Comparison of ENCODE assay signal across 29 cellular contexts in genomic region chr21:28794341-28794970, GRCh38.
A peak's percentile ranks its signal among the peaks of the same experiment; 100 is the strongest.
DNase-seq lines count a peak whose midpoint lies in the region; ATAC-seq, FAIRE-seq and TF ChIP-seq lines count a peak whose summit lies in the region.
"Had no signal": no experiment of that assay in that cellular context is flagged by ENCODE, and none has a peak within 500 bp of the region (broad histone marks: within the 10 kb centered on the region; RNA-seq: fewer than 3 reads in every experiment).

No MANE protein-coding gene starts in this region.

- H3K4me1 Mint-ChIP-seq in stimulated activated memory B cell treated with anti-CD40 and anti-IgM and Interleukin-4, amounts not matched to agents 10 μg/mL and 1 μg/mL and 100 μg/mL, for 72 hours: no peaks in the 10 kb centered on the region
- no peaks in the 10 kb centered on the region for H3K4me1 Mint-ChIP-seq in activated naive CD4-positive, alpha-beta T cell treated with anti-CD3 and anti-CD28 coated beads, Interleukin-2, amount 10 ng/mL, durations not matched to agents 7 days and 5 days

- no peaks in the 10 kb centered on the region for H3K79me1 ChIP-seq in neuronal stem cell (ENCODE audit: low read depth, low read length)

- TF ChIP-seq POLR2A in endothelial cell of umbilical vein (IDR thresholded peaks at IDR 0.05; ENCODE audit: low read depth, low read length): no peak

- no peaks in the 10 kb centered on the region for H4K20me1 ChIP-seq in PC-3 (ENCODE audit: low read length)
- no peaks in the 10 kb centered on the region for H4K20me1 ChIP-seq in endothelial cell of umbilical vein (replicated peaks; ENCODE audit: control insufficient read depth, extremely low read depth, insufficient read depth, low read length)
- H4K20me1 ChIP-seq: BLaER1 had no signal

- no peaks in the 10 kb centered on the region for H3K36me3 Mint-ChIP-seq in stimulated activated memory B cell treated with anti-CD40 and anti-IgM and Interleukin-4, amounts not matched to agents 10 μg/mL and 1 μg/mL and 100 μg/mL, for 72 hours
- H3K36me3 Mint-ChIP-seq in activated naive CD4-positive, alpha-beta T cell treated with anti-CD3 and anti-CD28 coated beads, Interleukin-2, amount 10 ng/mL, durations not matched to agents 7 days and 5 days: peaks cover 4% of the 10 kb centered on the region

- no peak overlapping the region for H3K14ac ChIP-seq in neuronal stem cell (ENCODE audit: low read length)

- H3K79me2 ChIP-seq in PC-3 (ENCODE audit: low read length): no peaks in the 10 kb centered on the region
- H3K79me2 ChIP-seq in endothelial cell of umbilical vein (ENCODE audit: control insufficient read depth, insufficient read depth, low read length): no peaks in the 10 kb centered on the region

- H2BK15ac ChIP-seq in neuronal stem cell (ENCODE audit: low read length): no peak overlapping the region

- no peak overlapping the region for H3K4ac ChIP-seq in neuronal stem cell (ENCODE audit: low read length)

- H2BK12ac ChIP-seq in neuronal stem cell (ENCODE audit: low read length): no peak overlapping the region

- WGBS in neuronal stem cell (ENCODE audit: extremely low coverage in 2 of 2, insufficient read length in 2 of 2, insufficient replicate concordance in 1 of 2), 2 donors: no CpG with 5 or more reads among the region's 4 CpGs

- no peaks in the 10 kb centered on the region for H3K9me2 ChIP-seq in PC-3 (replicated peaks; ENCODE audit: low read length)

- CTCF ChIA-PET in PC-3 (lab: Charles Lee): no interaction called here
- CTCF ChIA-PET in endothelial cell of umbilical vein (lab: Charles Lee): no interaction called here
- CTCF ChIA-PET in activated naive CD4-positive, alpha-beta T cell treated with anti-CD3 and anti-CD28 coated beads, Interleukin-2, amount 10 ng/mL, durations not matched to agents 7 days and 5 days (lab: Charles Lee): no interaction called here

- H3K4me3 Mint-ChIP-seq in stimulated activated memory B cell treated with anti-CD40 and anti-IgM and Interleukin-4, amounts not matched to agents 10 μg/mL and 1 μg/mL and 100 μg/mL, for 72 hours: no peak overlapping the region
- no peak overlapping the region for H3K4me3 Mint-ChIP-seq in activated naive CD4-positive, alpha-beta T cell treated with anti-CD3 and anti-CD28 coated beads, Interleukin-2, amount 10 ng/mL, durations not matched to agents 7 days and 5 days
- H3K4me3 Mint-ChIP-seq: activated CD8-positive, alpha-beta T cell treated with anti-CD3 and anti-CD28 coated beads, Interleukin-2, amount 10 ng/mL, durations not matched to agents 7 days and 5 days; activated naive CD4-positive, alpha-beta T cell treated with anti-CD3 and anti-CD28 coated beads for 36 hours; GM23338; naive thymus-derived CD8-positive, alpha-beta T cell had no signal

- no peak for FAIRE-seq in endothelial cell of umbilical vein (lab: Jason Lieb, UNC)

- H3K9ac ChIP-seq in PC-3 (ENCODE audit: low read length) (no peak overlapping the region), endothelial cell of umbilical vein (replicated peaks; ENCODE audit: extremely low read depth, insufficient read depth, low read length) (no peak overlapping the region), neuronal stem cell (ENCODE audit: low read depth, low read length, poor library complexity) (no peak overlapping the region)
- H3K9ac ChIP-seq: BLaER1 had no signal

- H2AFZ ChIP-seq in PC-3 (ENCODE audit: low read length): no peak overlapping the region
- no peak overlapping the region for H2AFZ ChIP-seq in endothelial cell of umbilical vein (ENCODE audit: low read depth, low read length)
- peak overlapping the region; percentile 43 for H2AFZ ChIP-seq in neuronal stem cell (ENCODE audit: low read length)
- H2AFZ ChIP-seq: GM23338, PC-9 had no signal

- dilution Hi-C loops in endothelial cell of umbilical vein (cut with MboI; ENCODE audit: extremely low pct_ligation_motif_present, low sequenced_read_pairs): no loop called here

- no peak overlapping the region for H4K91ac ChIP-seq in neuronal stem cell (ENCODE audit: low read depth, low read length, poor library complexity)

- H3K27me3 ChIP-seq in PC-3 (ENCODE audit: low read length): no peaks in the 10 kb centered on the region
- H3K27me3 ChIP-seq in endothelial cell of umbilical vein (ENCODE audit: control insufficient read depth in 2 of 2, insufficient read depth in 2 of 2, low read length in 2 of 2): no peaks in the 10 kb centered on the region
- H3K27me3 ChIP-seq in neuronal stem cell (ENCODE audit: control insufficient read depth in 3 of 3, insufficient read depth in 3 of 3, low read depth in 1 of 3, low read length in 3 of 3): no peaks in the 10 kb centered on the region
- H3K27me3 ChIP-seq: BLaER1, body of pancreas, heart left ventricle, upper lobe of left lung had no signal

- no peak overlapping the region for H3K27ac Mint-ChIP-seq in stimulated activated memory B cell treated with anti-CD40 and anti-IgM and Interleukin-4, amounts not matched to agents 10 μg/mL and 1 μg/mL and 100 μg/mL, for 72 hours
- no peak overlapping the region for H3K27ac Mint-ChIP-seq in activated naive CD4-positive, alpha-beta T cell treated with anti-CD3 and anti-CD28 coated beads, Interleukin-2, amount 10 ng/mL, durations not matched to agents 7 days and 5 days
- H3K27ac Mint-ChIP-seq: activated CD8-positive, alpha-beta T cell treated with anti-CD3 and anti-CD28 coated beads, Interleukin-2, amount 10 ng/mL, durations not matched to agents 7 days and 5 days; activated naive CD4-positive, alpha-beta T cell treated with anti-CD3 and anti-CD28 coated beads for 36 hours; naive thymus-derived CD8-positive, alpha-beta T cell had no signal

- no peaks in the 10 kb centered on the region for H3K9me1 ChIP-seq in endothelial cell of umbilical vein (replicated peaks; ENCODE audit: control insufficient read depth, extremely low read depth, insufficient read depth, low read length)

- no peak overlapping the region for H3K18ac ChIP-seq in neuronal stem cell (ENCODE audit: low read length)

- H3K4me1 ChIP-seq in PC-3 (ENCODE audit: insufficient read depth, low read length) (peaks cover 23% of the 10 kb centered on the region), endothelial cell of umbilical vein (ENCODE audit: control insufficient read depth, extremely low read depth, insufficient read depth, low read length) (peaks cover 14% of the 10 kb centered on the region), neuronal stem cell (ENCODE audit: control insufficient read depth in 2 of 2, insufficient read depth in 1 of 2, low read depth in 1 of 2, low read length in 2 of 2) (peaks cover 0 to 7% of the 10 kb centered on the region in 2 donors)
- H3K4me1 ChIP-seq: BLaER1 had no signal

- intact Hi-C loops in PC-3 (cut with micrococcal nuclease): loop anchor here (1.0 to 5.0 kb wide), 8 partner anchors 14 to 1947 kb away; partner anchors contain the start of gene ADAMTS1
- intact Hi-C loops in endothelial cell of umbilical vein (cut with micrococcal nuclease): no loop called here

- H4K8ac ChIP-seq in neuronal stem cell (ENCODE audit: low read depth, low read length): no peak overlapping the region

- BruUV-seq in PC-3 (replicated peaks; lab: Mats Ljungman, UMichigan) (TSS peak; percentile 48), endothelial cell of umbilical vein (replicated peaks; lab: Mats Ljungman, UMichigan) (no TSS peak)

- no peak overlapping the region for H3K23ac ChIP-seq in neuronal stem cell (ENCODE audit: low read depth, low read length, poor library complexity)

- H3K9me3 Mint-ChIP-seq in stimulated activated memory B cell treated with anti-CD40 and anti-IgM and Interleukin-4, amounts not matched to agents 10 μg/mL and 1 μg/mL and 100 μg/mL, for 72 hours: peaks cover 4% of the 10 kb centered on the region
- H3K9me3 Mint-ChIP-seq in activated naive CD4-positive, alpha-beta T cell treated with anti-CD3 and anti-CD28 coated beads, Interleukin-2, amount 10 ng/mL, durations not matched to agents 7 days and 5 days: no peaks in the 10 kb centered on the region
- H3K9me3 Mint-ChIP-seq: activated naive CD4-positive, alpha-beta T cell treated with anti-CD3 and anti-CD28 coated beads for 36 hours; GM23338 had no signal

- no peaks in the 10 kb centered on the region for H3K27me3 Mint-ChIP-seq in stimulated activated memory B cell treated with anti-CD40 and anti-IgM and Interleukin-4, amounts not matched to agents 10 μg/mL and 1 μg/mL and 100 μg/mL, for 72 hours
- H3K27me3 Mint-ChIP-seq in activated naive CD4-positive, alpha-beta T cell treated with anti-CD3 and anti-CD28 coated beads, Interleukin-2, amount 10 ng/mL, durations not matched to agents 7 days and 5 days: no peaks in the 10 kb centered on the region
- H3K27me3 Mint-ChIP-seq: naive thymus-derived CD8-positive, alpha-beta T cell had no signal

- H3K4me3 ChIP-seq in PC-3 (ENCODE audit: low read length) (no peak overlapping the region), endothelial cell of umbilical vein (replicated peaks in 1 of 3; ENCODE audit: insufficient read depth in 1 of 3, low read depth in 1 of 3, low read length in 3 of 3) (no peak overlapping the region), neuronal stem cell (ENCODE audit: low read length in 2 of 2) (no peak overlapping the region)
- H3K4me3 ChIP-seq: BLaER1, body of pancreas, GM23338, heart left ventricle, PC-9, upper lobe of left lung had no signal

- H3K9me3 ChIP-seq in PC-3 (ENCODE audit: low read length): no peaks in the 10 kb centered on the region
- no peaks in the 10 kb centered on the region for H3K9me3 ChIP-seq in endothelial cell of umbilical vein (replicated peaks; ENCODE audit: control insufficient read depth, insufficient read depth, low read length)
- H3K9me3 ChIP-seq in neuronal stem cell (replicated peaks in 1 of 2; ENCODE audit: control insufficient read depth in 2 of 2, insufficient read depth in 1 of 2, low read depth in 1 of 2, low read length in 2 of 2): no peaks in the 10 kb centered on the region
- H3K9me3 ChIP-seq: body of pancreas, heart left ventricle, upper lobe of left lung had no signal

- H3K4me2 ChIP-seq in PC-3 (ENCODE audit: low read length): peak overlapping the region; percentile 7; the same call in 1 of the 2 replicates
- no peak overlapping the region for H3K4me2 ChIP-seq in endothelial cell of umbilical vein (ENCODE audit: insufficient read depth, low read length)
- no peak overlapping the region for H3K4me2 ChIP-seq in neuronal stem cell (ENCODE audit: insufficient read depth, low read length, poor library complexity, severe bottlenecking)
- H3K4me2 ChIP-seq: BLaER1, GM23338, PC-9 had no signal

- peak overlapping the region; percentile 34 for H3K27ac ChIP-seq in PC-3 (ENCODE audit: low read length)
- no peak overlapping the region for H3K27ac ChIP-seq in endothelial cell of umbilical vein (ENCODE audit: insufficient read depth, low read depth, low read length)
- no peak overlapping the region for H3K27ac ChIP-seq in neuronal stem cell (replicated peaks; ENCODE audit: low read length)
- H3K27ac ChIP-seq: BLaER1, body of pancreas, epithelial cell of prostate, PC-9, WERI-Rb-1 had no signal

- no peaks in the 10 kb centered on the region for H3F3A ChIP-seq in PC-3 (ENCODE audit: low read length, unreplicated experiment)

- no peak overlapping the region for H2AK5ac ChIP-seq in neuronal stem cell (ENCODE audit: low read depth, low read length)

- H3K36me3 ChIP-seq in PC-3 (ENCODE audit: low read depth, low read length) (no peaks in the 10 kb centered on the region), endothelial cell of umbilical vein (ENCODE audit: control insufficient read depth in 2 of 2, extremely low read depth in 1 of 2, insufficient read depth in 2 of 2, low read length in 2 of 2) (no peaks in the 10 kb centered on the region), neuronal stem cell (replicated peaks in 1 of 2; ENCODE audit: control insufficient read depth in 2 of 2, insufficient read depth in 2 of 2, low read length in 2 of 2) (no peaks in the 10 kb centered on the region)
- H3K36me3 ChIP-seq: BLaER1, heart left ventricle, upper lobe of left lung, WERI-Rb-1 had no signal

- no peak overlapping the region for H2BK120ac ChIP-seq in neuronal stem cell (ENCODE audit: low read depth, low read length)

- DNase-seq in EH (ENCODE audit: low read depth) (peak; percentile 43), PC-3 (peak; percentile 66), endothelial cell of umbilical vein (ENCODE audit: low read depth, low spot score) (peak; percentile 11), neuronal stem cell (ENCODE audit: low spot score) (no peak), HPDE6-E6E7 (ENCODE audit: extremely low spot score) (no peak)
- DNase-seq in activated naive CD4-positive, alpha-beta T cell treated with anti-CD3 and anti-CD28 coated beads, Interleukin-2, amount 10 ng/mL, durations not matched to agents 7 days and 5 days: no peak
- no peak for DNase-seq in stimulated activated naive CD8-positive, alpha-beta T cell treated with anti-CD3 and anti-CD28 coated beads, Interleukin-15, Interleukin-2, amounts not matched to agents 100 U/mL and 50 U/mL, for 24 hours
- DNase-seq: activated CD4-positive, alpha-beta T cell treated with anti-CD3 and anti-CD28 coated beads for 4 hours; activated CD8-positive, alpha-beta T cell treated with anti-CD3 and anti-CD28 coated beads, Interleukin-2, amount 10 ng/mL, durations not matched to agents 7 days and 5 days; activated naive CD4-positive, alpha-beta T cell treated with anti-CD3 and anti-CD28 coated beads for 36 hours; body of pancreas; COR-L47; DMS53; heart left ventricle; naive thymus-derived CD8-positive, alpha-beta T cell; NCI-H1092; NCI-H187; NCI-H524 treated with DMSO at 0.1 percent for 48 hours; NK-92 treated with Interleukin-12 subunit alpha and Interleukin-12 subunit beta, amount 100 ng/mL, for 24 hours; PC-9; SHP77; stimulated activated CD4-positive, alpha-beta T cell treated with anti-CD3 and anti-CD28 coated beads, Interleukin-15, amount 100 ng/mL, for 24 hours; stimulated activated CD4-positive, alpha-beta T cell treated with anti-CD3 and anti-CD28 coated beads, Interleukin-4, amount 100 ng/mL, for 4 hours; upper lobe of left lung; WERI-Rb-1 had no signal

- POLR2A ChIA-PET in PC-3 (lab: Charles Lee; ENCODE audit: unreplicated experiment) (no interaction called here), endothelial cell of umbilical vein (lab: Charles Lee) (no interaction called here)

- TF ChIP-seq CTCF in PC-3 (conservative IDR thresholded peaks at IDR 0.05; ENCODE audit: low read depth, low read length): no peak
- no peak for TF ChIP-seq CTCF in endothelial cell of umbilical vein (IDR thresholded peaks at IDR 0.05; ENCODE audit: extremely low read depth in 1 of 2, insufficient read depth in 1 of 2, low read depth in 1 of 2, low read length in 2 of 2)

- H2BK5ac ChIP-seq in neuronal stem cell (ENCODE audit: low read length): no peak overlapping the region

- ATAC-seq in PC-3: peak; percentile 83
- ATAC-seq in stimulated activated memory B cell treated with anti-CD40 and anti-IgM and Interleukin-4, amounts not matched to agents 10 μg/mL and 1 μg/mL and 100 μg/mL, for 72 hours: no peak
- ATAC-seq in stimulated activated naive CD8-positive, alpha-beta T cell treated with anti-CD3 and anti-CD28 coated beads, Interleukin-15, Interleukin-2, amounts not matched to agents 100 U/mL and 50 U/mL, for 24 hours: no peak
- ATAC-seq: activated CD8-positive, alpha-beta T cell treated with anti-CD3 and anti-CD28 coated beads, Interleukin-2, amount 10 ng/mL, durations not matched to agents 7 days and 5 days; body of pancreas; GM23338; heart left ventricle; naive thymus-derived CD8-positive, alpha-beta T cell had no signal

Comparison
In these comparisons a context has a peak if more than half of its experiments do, and no peak if none do; other contexts are left out.
1. DNase-seq: peak in EH (single experiment), PC-3 (single experiment) and endothelial cell of umbilical vein (single experiment); none in neuronal stem cell (single experiment), activated naive CD4-positive, alpha-beta T cell treated with anti-CD3 and anti-CD28 coated beads, Interleukin-2, amount 10 ng/mL, durations not matched to agents 7 days and 5 days (single experiment), HPDE6-E6E7 (single experiment) and stimulated activated naive CD8-positive, alpha-beta T cell treated with anti-CD3 and anti-CD28 coated beads, Interleukin-15, Interleukin-2, amounts not matched to agents 100 U/mL and 50 U/mL, for 24 hours (single experiment).